1 cellular context compared by ENCODE assay signal in the genomic region with DNA sequence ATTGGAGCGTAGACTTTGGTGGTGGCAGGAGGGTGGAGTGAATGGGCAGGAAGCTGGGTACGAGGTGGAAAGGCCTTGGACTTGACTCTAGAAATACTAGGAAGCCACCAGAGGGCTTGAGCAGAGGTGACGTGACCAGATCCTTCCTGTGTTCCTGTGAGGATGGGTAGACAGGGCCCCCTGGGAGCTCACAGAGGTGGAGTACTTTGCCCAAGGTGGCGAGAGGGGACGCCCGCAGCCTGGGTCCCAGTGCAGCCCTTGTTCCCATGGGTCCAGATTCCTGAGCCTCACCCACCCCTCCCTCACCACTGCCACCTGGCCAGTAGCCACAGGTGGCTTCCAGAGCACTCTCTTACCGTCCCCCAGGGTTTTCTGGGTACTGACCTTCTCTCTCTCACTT.
TF ChIP-seq lines count a peak whose summit lies in the region.

No MANE protein-coding gene starts in this region.

TF ChIP-seq in WTC11, 78 proteins besides CTCF, POLR2A, EP300 and RAD21 (continued from another document):
- TF ChIP-seq, protein P1, sequence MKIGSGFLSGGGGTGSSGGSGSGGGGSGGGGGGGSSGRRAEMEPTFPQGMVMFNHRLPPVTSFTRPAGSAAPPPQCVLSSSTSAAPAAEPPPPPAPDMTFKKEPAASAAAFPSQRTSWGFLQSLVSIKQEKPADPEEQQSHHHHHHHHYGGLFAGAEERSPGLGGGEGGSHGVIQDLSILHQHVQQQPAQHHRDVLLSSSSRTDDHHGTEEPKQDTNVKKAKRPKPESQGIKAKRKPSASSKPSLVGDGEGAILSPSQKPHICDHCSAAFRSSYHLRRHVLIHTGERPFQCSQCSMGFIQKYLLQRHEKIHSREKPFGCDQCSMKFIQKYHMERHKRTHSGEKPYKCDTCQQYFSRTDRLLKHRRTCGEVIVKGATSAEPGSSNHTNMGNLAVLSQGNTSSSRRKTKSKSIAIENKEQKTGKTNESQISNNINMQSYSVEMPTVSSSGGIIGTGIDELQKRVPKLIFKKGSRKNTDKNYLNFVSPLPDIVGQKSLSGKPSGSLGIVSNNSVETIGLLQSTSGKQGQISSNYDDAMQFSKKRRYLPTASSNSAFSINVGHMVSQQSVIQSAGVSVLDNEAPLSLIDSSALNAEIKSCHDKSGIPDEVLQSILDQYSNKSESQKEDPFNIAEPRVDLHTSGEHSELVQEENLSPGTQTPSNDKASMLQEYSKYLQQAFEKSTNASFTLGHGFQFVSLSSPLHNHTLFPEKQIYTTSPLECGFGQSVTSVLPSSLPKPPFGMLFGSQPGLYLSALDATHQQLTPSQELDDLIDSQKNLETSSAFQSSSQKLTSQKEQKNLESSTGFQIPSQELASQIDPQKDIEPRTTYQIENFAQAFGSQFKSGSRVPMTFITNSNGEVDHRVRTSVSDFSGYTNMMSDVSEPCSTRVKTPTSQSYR (CRISPR knock-in tag; IDR thresholded peaks at IDR 0.05), result no peak
- TF ChIP-seq ZNF396 (CRISPR knock-in tag; IDR thresholded peaks at IDR 0.05; ENCODE audit: borderline replicate concordance), result no peak
- no peak for TF ChIP-seq FOXK1 (CRISPR knock-in tag; IDR thresholded peaks at IDR 0.05)
